ENCODE assay signal across 8 cellular contexts in genomic region chr3:42025388-42026138, GRCh38.
DNase-seq lines count a peak whose midpoint lies in the region; ATAC-seq, FAIRE-seq and TF ChIP-seq lines count a peak whose summit lies in the region.

No MANE protein-coding gene starts in this region.

- peak overlapping the region; percentile 49 for H3K27ac ChIP-seq in SJSA1
- H3K27ac ChIP-seq in lower lobe of right lung = peak overlapping the region; percentile 78

- H3K4me3 ChIP-seq in SJSA1 = no peak overlapping the region
- peak overlapping the region; percentile 0 for H3K4me3 ChIP-seq in lower lobe of right lung

- H3K27me3 ChIP-seq in SJSA1 (replicated peaks) (no peaks in the 10 kb centered on the region), lower lobe of right lung (ENCODE audit: low read depth) (no peaks in the 10 kb centered on the region)

- peak; percentile 76 for DNase-seq in DMS153 (lab: John Stamatoyannopoulos, UW)
- DNase-seq in MV-4-11 (lab: John Stamatoyannopoulos, UW) = peak; percentile 90
- peak; percentile 69 to 78 for DNase-seq in SJSA1 (ENCODE audit: low read depth in 1 of 2, low spot score in 2 of 2)
- DNase-seq in lower lobe of right lung = peak; percentile 86
- DNase-seq in superior temporal gyrus (ENCODE audit: extremely low spot score) = peak; percentile 92
- no peak for DNase-seq in NK-92 treated with Interleukin-12 subunit alpha and Interleukin-12 subunit beta, amount 100 ng/mL, for 24 hours (lab: John Stamatoyannopoulos, UW)

- H3K9me3 ChIP-seq in SJSA1 (replicated peaks) (no peaks in the 10 kb centered on the region), lower lobe of right lung (no peaks in the 10 kb centered on the region)

- TF ChIP-seq CTCF in lower lobe of right lung (IDR thresholded peaks at IDR 0.05) = no peak

- H3K4me1 ChIP-seq in SJSA1 (replicated peaks) (peaks cover 46% of the 10 kb centered on the region), lower lobe of right lung (peaks cover 44% of the 10 kb centered on the region)

- peak; percentile 91 for FAIRE-seq in endometrium (lab: Jason Lieb, UNC)

- no peaks in the 10 kb centered on the region for H3K36me3 ChIP-seq in SJSA1
- H3K36me3 ChIP-seq in lower lobe of right lung = no peaks in the 10 kb centered on the region

- intact Hi-C loops in lower lobe of right lung (cut with DNase I) = no loop called here

- ATAC-seq in GM21619 (IDR thresholded peaks at IDR 0.05; ENCODE audit: unreplicated experiment) (peak; percentile 69), lower lobe of right lung (peak; percentile 95)
